Comparison of ENCODE assay signal across 15 cellular contexts in genomic region chr11:44561964-44562734, GRCh38. TPM values are rescaled to one million over a fixed set of nuclear protein-coding genes. Genes with fewer than 3 reads are reported as not detected.
DNase-seq lines count a peak whose midpoint lies in the region; ATAC-seq and TF ChIP-seq lines count a peak whose summit lies in the region.
"Had no signal": no experiment of that assay in that cellular context is flagged by ENCODE, and none has a peak within 500 bp of the region (broad histone marks: within the 10 kb centered on the region; RNA-seq: fewer than 3 reads in every experiment).

No MANE protein-coding gene starts in this region.

- DNase-seq in MCF 10A (ENCODE audit: unreplicated experiment) (no peak), breast epithelium (ENCODE audit: low spot score in 2 of 2) (no peak), epithelial cell of prostate (ENCODE audit: low read depth, low spot score) (no peak), neural crest cell (ENCODE audit: low read depth, low spot score) (no peak), Calu3 (no peak), WERI-Rb-1 (no peak)
- DNase-seq in naive thymus-derived CD4-positive, alpha-beta T cell: no peak
- DNase-seq: HCEC 1CT, NCI-H2107 had no signal

- no peaks in the 10 kb centered on the region for H3K9me3 Mint-ChIP-seq in MCF 10A (ENCODE audit: unreplicated experiment)
- H3K9me3 Mint-ChIP-seq in neural crest cell: no peaks in the 10 kb centered on the region
- no peaks in the 10 kb centered on the region for H3K9me3 Mint-ChIP-seq in Calu3 (ENCODE audit: low read depth, unreplicated experiment)
- peaks cover 0 to 3% (median 0%) of the 10 kb centered on the region in 11 donors for H3K9me3 Mint-ChIP-seq in naive thymus-derived CD4-positive, alpha-beta T cell

- ATAC-seq in GM19463 (IDR thresholded peaks at IDR 0.05; ENCODE audit: unreplicated experiment): no peak
- no peak for ATAC-seq in naive thymus-derived CD4-positive, alpha-beta T cell
- ATAC-seq: Right ventricle myocardium inferior, SK-N-SH treated with all-trans-retinoic acid at 6 μM for 48 hours had no signal

- peaks cover 7 to 16% of the 10 kb centered on the region in 2 donors for H3K4me1 ChIP-seq in breast epithelium
- H3K4me1 ChIP-seq in naive thymus-derived CD4-positive, alpha-beta T cell (ENCODE audit: control insufficient read depth in 2 of 2, insufficient read depth in 2 of 2, low read length in 2 of 2): peaks cover 22 to 23% of the 10 kb centered on the region in 2 donors

- H3K27me3 ChIP-seq in breast epithelium: no peaks in the 10 kb centered on the region
- no peaks in the 10 kb centered on the region for H3K27me3 ChIP-seq in WERI-Rb-1 (ENCODE audit: insufficient read depth, low read depth, severe bottlenecking)
- no peaks in the 10 kb centered on the region for H3K27me3 ChIP-seq in naive thymus-derived CD4-positive, alpha-beta T cell (ENCODE audit: control insufficient read depth in 2 of 2, insufficient read depth in 2 of 2, low read length in 2 of 2)
- H3K27me3 ChIP-seq: BLaER1 had no signal

- TF ChIP-seq CTCF in MCF 10A (IDR thresholded peaks at IDR 0.05; ENCODE audit: unreplicated experiment) (no peak), breast epithelium (IDR thresholded peaks at IDR 0.05) (no peak), neural crest cell (conservative IDR thresholded peaks at IDR 0.05) (no peak), Calu3 (IDR thresholded peaks at IDR 0.05; ENCODE audit: unreplicated experiment) (no peak), WERI-Rb-1 (IDR thresholded peaks at IDR 0.05; ENCODE audit: low read depth, low read length) (no peak)

- peak overlapping the region in 1 of 2 donors; percentile 98 for H3K27ac ChIP-seq in breast epithelium
- H3K27ac ChIP-seq in epithelial cell of prostate: peak overlapping the region; percentile 50
- no peak overlapping the region for H3K27ac ChIP-seq in WERI-Rb-1
- H3K27ac ChIP-seq in naive thymus-derived CD4-positive, alpha-beta T cell (ENCODE audit: low read depth, low read length): no peak overlapping the region
- H3K27ac ChIP-seq: 22Rv1, BLaER1, PC-9 had no signal

- H3K36me3 Mint-ChIP-seq in MCF 10A (ENCODE audit: insufficient read depth, unreplicated experiment) (no peaks in the 10 kb centered on the region), neural crest cell (ENCODE audit: low read depth) (no peaks in the 10 kb centered on the region), Calu3 (ENCODE audit: insufficient read depth, unreplicated experiment) (peaks cover 13% of the 10 kb centered on the region)
- H3K36me3 Mint-ChIP-seq in naive thymus-derived CD4-positive, alpha-beta T cell: peaks cover 0 to 10% (median 0%) of the 10 kb centered on the region in 5 donors

- BruUV-seq in MCF 10A (replicated peaks; lab: Mats Ljungman, UMichigan): no TSS peak
- no TSS peak for BruUV-seq in Calu3 (replicated peaks; lab: Mats Ljungman, UMichigan)

- intact Hi-C loops in MCF 10A (cut with micrococcal nuclease) (no loop called here), breast epithelium (cut with DNase I; ENCODE audit: low total_unique reads) (loop anchor here (2.0 kb wide), 1 partner anchor 53 kb away; no protein-coding TSS in a partner anchor), Calu3 (cut with micrococcal nuclease; ENCODE audit: unreplicated experiment) (no loop called here)
- intact Hi-C loops in naive thymus-derived CD4-positive, alpha-beta T cell (cut with micrococcal nuclease): no loop called here

- H3K4me3 Mint-ChIP-seq in MCF 10A (ENCODE audit: unreplicated experiment) (no peak overlapping the region), neural crest cell (peak overlapping the region; percentile 59), Calu3 (ENCODE audit: low read depth, unreplicated experiment) (no peak overlapping the region)
- no peak overlapping the region for H3K4me3 Mint-ChIP-seq in naive thymus-derived CD4-positive, alpha-beta T cell

- POLR2A ChIA-PET in MCF 10A (lab: Yijun Ruan, JAX): interaction anchor here (0.7 to 3.0 kb wide), 6 partner anchors 21 to 386 kb away, joined by 3 to 15 read pairs (median 4); no protein-coding TSS in a partner anchor
- POLR2A ChIA-PET in naive thymus-derived CD4-positive, alpha-beta T cell (lab: Charles Lee): interaction anchor here (1.4 to 1.7 kb wide), 2 partner anchors 49 to 55 kb away, joined by 3 to 5 read pairs; no protein-coding TSS in a partner anchor

- H3K4me1 Mint-ChIP-seq in MCF 10A (ENCODE audit: insufficient read depth, unreplicated experiment) (peaks cover 45% of the 10 kb centered on the region), neural crest cell (peaks cover 56% of the 10 kb centered on the region), Calu3 (ENCODE audit: low read depth, unreplicated experiment) (peaks cover 16% of the 10 kb centered on the region)
- H3K4me1 Mint-ChIP-seq in naive thymus-derived CD4-positive, alpha-beta T cell: peaks cover 15 to 56% (median 37%) of the 10 kb centered on the region in 7 donors

- H3K27me3 Mint-ChIP-seq in MCF 10A (ENCODE audit: insufficient read depth, unreplicated experiment) (no peaks in the 10 kb centered on the region), neural crest cell (ENCODE audit: low read depth) (peaks cover 5% of the 10 kb centered on the region), Calu3 (ENCODE audit: unreplicated experiment) (no peaks in the 10 kb centered on the region)
- no peaks in the 10 kb centered on the region for H3K27me3 Mint-ChIP-seq in naive thymus-derived CD4-positive, alpha-beta T cell

- H3K36me3 ChIP-seq in breast epithelium: no peaks in the 10 kb centered on the region
- H3K36me3 ChIP-seq in WERI-Rb-1: no peaks in the 10 kb centered on the region
- H3K36me3 ChIP-seq in naive thymus-derived CD4-positive, alpha-beta T cell (ENCODE audit: control insufficient read depth in 2 of 3, insufficient read depth in 3 of 3, low read length in 3 of 3): no peaks in the 10 kb centered on the region
- H3K36me3 ChIP-seq: BLaER1 had no signal

- CTCF ChIA-PET in MCF 10A (lab: Yijun Ruan, JAX) (interaction anchor here (0.6 to 3.7 kb wide), 10 partner anchors 14 to 616 kb away, joined by 3 to 16 read pairs (median 4); no protein-coding TSS in a partner anchor), Calu3 (lab: Charles Lee) (interaction anchor here (1.1 kb wide), 1 partner anchor 13 kb away, joined by 3 read pairs; no protein-coding TSS in a partner anchor)
- CTCF ChIA-PET in naive thymus-derived CD4-positive, alpha-beta T cell (lab: Charles Lee): interaction anchor here (1.7 to 15.2 kb wide), 2 partner anchors 54 to 213 kb away, joined by 5 to 379 read pairs; no protein-coding TSS in a partner anchor

- H3K9me3 ChIP-seq in breast epithelium (no peaks in the 10 kb centered on the region), WERI-Rb-1 (ENCODE audit: severe bottlenecking) (no peaks in the 10 kb centered on the region)
- H3K9me3 ChIP-seq in naive thymus-derived CD4-positive, alpha-beta T cell (ENCODE audit: control insufficient read depth in 2 of 3, low read length in 3 of 3): no peaks in the 10 kb centered on the region
- H3K9me3 ChIP-seq: BLaER1 had no signal

- no peak overlapping the region for H3K4me3 ChIP-seq in breast epithelium
- H3K4me3 ChIP-seq in WERI-Rb-1 (ENCODE audit: low read depth, low read length): no peak overlapping the region
- H3K4me3 ChIP-seq in naive thymus-derived CD4-positive, alpha-beta T cell (ENCODE audit: low read length): no peak overlapping the region
- H3K4me3 ChIP-seq: BLaER1, PC-9 had no signal

- no peak for TF ChIP-seq POLR2A in breast epithelium (IDR thresholded peaks at IDR 0.05)

- H3K27ac Mint-ChIP-seq in MCF 10A (ENCODE audit: low read depth, unreplicated experiment): peak overlapping the region; percentile 74
- no peak overlapping the region for H3K27ac Mint-ChIP-seq in neural crest cell (ENCODE audit: unreplicated experiment)
- no peak overlapping the region for H3K27ac Mint-ChIP-seq in Calu3 (ENCODE audit: unreplicated experiment)
- H3K27ac Mint-ChIP-seq in naive thymus-derived CD4-positive, alpha-beta T cell: peak overlapping the region in 4 of 9 donors; percentile 39 to 82 (median 55)

RNA-seq across cellular contexts. Expression of gene CD82, which starts 3.3 kb away (rescaled TPM):
- 50.9 and 114 TPM in 2 replicates for total RNA-seq in MCF 10A (2022)
- 10 to 100 TPM; 12.0 to 40.4 (median 38.0) TPM for total RNA-seq in breast epithelium
- total RNA-seq in neural crest cell: 10.3 and 14.1 TPM in 2 replicates
- total RNA-seq in Calu3 (2022): 26.4 and 32.6 TPM in 2 replicates
- total RNA-seq in naive thymus-derived CD4-positive, alpha-beta T cell: 100 to 1,000 TPM in 1 of 5 experiments, 10 to 100 TPM in 4; 37.0 to 319 (median 57.2) TPM
- polyA plus RNA-seq in naive thymus-derived CD4-positive, alpha-beta T cell: 10 to 100 TPM; 36.4 to 63.1 TPM
